ENCODE assay signal across 12 cellular contexts in the genomic region with DNA sequence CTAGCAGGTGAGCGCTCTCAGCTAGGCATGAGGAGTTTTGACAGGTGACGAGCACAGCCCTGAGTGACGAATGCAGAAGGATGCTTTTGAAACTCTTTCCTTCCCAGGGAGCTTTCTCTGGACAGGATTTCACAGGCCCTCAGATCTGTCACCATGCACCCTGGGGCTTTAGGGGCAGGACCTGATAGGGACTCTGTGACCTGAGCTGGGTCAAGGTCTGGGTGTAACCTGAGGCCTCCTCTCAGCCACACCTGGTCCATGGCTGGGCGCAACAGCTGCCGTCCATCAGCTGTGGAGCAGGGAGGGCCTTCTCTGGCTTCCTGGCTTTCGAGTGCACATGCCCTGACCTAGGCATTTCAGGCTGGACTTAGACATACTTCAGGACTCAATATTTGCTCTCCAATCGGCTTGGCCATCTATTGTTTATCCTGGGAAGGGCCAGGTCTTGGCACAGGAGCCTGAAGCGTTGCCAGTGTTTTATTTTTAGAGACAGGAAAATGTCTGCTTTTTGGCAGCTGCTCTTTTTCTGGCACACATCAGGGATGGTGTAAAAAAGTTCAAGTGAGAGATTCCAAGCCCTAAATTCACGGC. TPM values are rescaled to one million over a fixed set of nuclear protein-coding genes. Genes with fewer than 3 reads are reported as not detected.
DNase-seq lines count a peak whose midpoint lies in the region; ATAC-seq, FAIRE-seq and TF ChIP-seq lines count a peak whose summit lies in the region.
"Had no signal": no experiment of that assay in that cellular context is flagged by ENCODE, and none has a peak within 500 bp of the region (broad histone marks: within the 10 kb centered on the region; RNA-seq: fewer than 3 reads in every experiment).

No MANE protein-coding gene starts in this region.

- no peak for TF ChIP-seq CTCF in heart right ventricle (IDR thresholded peaks at IDR 0.05)

- H3K9ac ChIP-seq in GM23248: peak overlapping the region; percentile 95

- intact Hi-C loops in heart right ventricle (cut with DNase I): loop anchor here in 6 of 10 donors (5.0 to 10.0 kb wide), 9 partner anchors 62 to 438 kb away; partner anchors contain the start of genes LSM6 (in 2 of the 6) and ZNF827 (in 2 of the 6)
- intact Hi-C loops in sciatic nerve (cut with DNase I): loop anchor here (10.0 kb wide), 1 partner anchor 552 kb away; the partner anchor contains the start of gene OTUD4

- H3K27ac ChIP-seq in GM23248 (peak overlapping the region; percentile 100), heart right ventricle (peak overlapping the region; percentile 29 to 100 (median 96))

- H3K4me1 ChIP-seq in GM23248 (ENCODE audit: insufficient read depth): peaks cover 38% of the 10 kb centered on the region
- peaks cover 12 to 54% (median 38%) of the 10 kb centered on the region in 9 donors for H3K4me1 ChIP-seq in heart right ventricle

- DNase-seq in GM23248 (peak; percentile 42), heart right ventricle (peak; percentile 33 to 81), sciatic nerve (ENCODE audit: low spot score) (peak; percentile 67), GM12892 (ENCODE audit: insufficient read length) (no peak), OCI-M1 (lab: John Stamatoyannopoulos, UW) (no peak)
- DNase-seq: activated T-cell treated with anti-CD3 and anti-CD28 coated beads, Interleukin-2, amount 50 U/mL, for 4 hours; GF-D8; glutamatergic neuron had no signal

- no peak overlapping the region for H3K4me3 ChIP-seq in GM23248
- no peak overlapping the region for H3K4me3 ChIP-seq in heart right ventricle
- H3K4me3 ChIP-seq: tibial nerve had no signal

- H2AFZ ChIP-seq in GM23248: peak overlapping the region; percentile 27

- H3K9me2 ChIP-seq in GM23248 (ENCODE audit: insufficient read depth): no peaks in the 10 kb centered on the region

- H4K20me1 ChIP-seq in GM23248 (ENCODE audit: insufficient read depth): no peaks in the 10 kb centered on the region

- H3K36me3 ChIP-seq in GM23248 (ENCODE audit: low read depth) (no peaks in the 10 kb centered on the region), heart right ventricle (no peaks in the 10 kb centered on the region)
- H3K36me3 ChIP-seq: tibial nerve had no signal

- H3K27me3 ChIP-seq in GM23248 (replicated peaks; ENCODE audit: insufficient read depth) (no peaks in the 10 kb centered on the region), heart right ventricle (no peaks in the 10 kb centered on the region)
- H3K27me3 ChIP-seq: tibial nerve had no signal

- ATAC-seq in SK-N-SH treated with all-trans-retinoic acid at 6 μM for 48 hours (0 out of 3 replicates have a peak, but pooled peaks have one; percentile 1), heart right ventricle (peak; percentile 10 to 61 (median 36)), sciatic nerve (peak; percentile 53), GM19467 (IDR thresholded peaks at IDR 0.05; ENCODE audit: unreplicated experiment) (no peak), GM19035 (IDR thresholded peaks at IDR 0.05; ENCODE audit: unreplicated experiment) (no peak)
- ATAC-seq: activated T-cell treated with anti-CD3 and anti-CD28 coated beads, Interleukin-2, amount 50 U/mL, for 4 hours had no signal

- H3F3A ChIP-seq in GM23248 (ENCODE audit: insufficient read depth): peaks cover 36% of the 10 kb centered on the region

- H3K4me2 ChIP-seq in GM23248 (ENCODE audit: unreplicated experiment): no peak overlapping the region

- FAIRE-seq in GM12892 (lab: Jason Lieb, UNC): no peak

- WGBS in GM23248 (ENCODE audit: low coverage in 1 of 2, low lambda C conversion rate in 2 of 2, missing lambda C conversion rate in 2 of 2), 2 experiments: 71 to 76% methylated on average over 9 of the region's 9 CpGs
- WGBS in heart right ventricle, 2 donors: 33 to 34% methylated on average over 9 of the region's 9 CpGs

- no peaks in the 10 kb centered on the region for H3K79me2 ChIP-seq in GM23248 (ENCODE audit: insufficient read depth)

- in situ Hi-C loops in GM23248 (cut with MboI): no loop called here

- no peak for TF ChIP-seq POLR2A in GM12892 (IDR thresholded peaks at IDR 0.05; ENCODE audit: low read depth, low read length)

- no peaks in the 10 kb centered on the region for H3K9me3 ChIP-seq in GM23248 (ENCODE audit: low read depth)
- H3K9me3 ChIP-seq in heart right ventricle: no peaks in the 10 kb centered on the region
- H3K9me3 ChIP-seq: tibial nerve had no signal

TF ChIP-seq in SK-N-SH treated with all-trans-retinoic acid at 6 μM for 48 hours, 23 proteins besides CTCF, POLR2A, EP300 and RAD21:
- TF ChIP-seq GLIS3 (CRISPR knock-in tag; IDR thresholded peaks at IDR 0.05) (no peak), PATZ1 (CRISPR knock-in tag; IDR thresholded peaks at IDR 0.05; ENCODE audit: borderline replicate concordance) (no peak), ISL1 (CRISPR knock-in tag; IDR thresholded peaks at IDR 0.05) (0 out of 2 replicates have a peak, but pooled peaks have one; percentile 13), ZNF565 (CRISPR knock-in tag; conservative IDR thresholded peaks at IDR 0.05; ENCODE audit: low read depth) (no peak)
- TF ChIP-seq, protein P1, sequence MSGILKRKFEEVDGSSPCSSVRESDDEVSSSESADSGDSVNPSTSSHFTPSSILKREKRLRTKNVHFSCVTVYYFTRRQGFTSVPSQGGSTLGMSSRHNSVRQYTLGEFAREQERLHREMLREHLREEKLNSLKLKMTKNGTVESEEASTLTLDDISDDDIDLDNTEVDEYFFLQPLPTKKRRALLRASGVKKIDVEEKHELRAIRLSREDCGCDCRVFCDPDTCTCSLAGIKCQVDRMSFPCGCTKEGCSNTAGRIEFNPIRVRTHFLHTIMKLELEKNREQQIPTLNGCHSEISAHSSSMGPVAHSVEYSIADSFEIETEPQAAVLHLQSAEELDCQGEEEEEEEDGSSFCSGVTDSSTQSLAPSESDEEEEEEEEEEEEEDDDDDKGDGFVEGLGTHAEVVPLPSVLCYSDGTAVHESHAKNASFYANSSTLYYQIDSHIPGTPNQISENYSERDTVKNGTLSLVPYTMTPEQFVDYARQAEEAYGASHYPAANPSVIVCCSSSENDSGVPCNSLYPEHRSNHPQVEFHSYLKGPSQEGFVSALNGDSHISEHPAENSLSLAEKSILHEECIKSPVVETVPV (CRISPR knock-in tag; IDR thresholded peaks at IDR 0.05): no peak
- TF ChIP-seq, protein P2, sequence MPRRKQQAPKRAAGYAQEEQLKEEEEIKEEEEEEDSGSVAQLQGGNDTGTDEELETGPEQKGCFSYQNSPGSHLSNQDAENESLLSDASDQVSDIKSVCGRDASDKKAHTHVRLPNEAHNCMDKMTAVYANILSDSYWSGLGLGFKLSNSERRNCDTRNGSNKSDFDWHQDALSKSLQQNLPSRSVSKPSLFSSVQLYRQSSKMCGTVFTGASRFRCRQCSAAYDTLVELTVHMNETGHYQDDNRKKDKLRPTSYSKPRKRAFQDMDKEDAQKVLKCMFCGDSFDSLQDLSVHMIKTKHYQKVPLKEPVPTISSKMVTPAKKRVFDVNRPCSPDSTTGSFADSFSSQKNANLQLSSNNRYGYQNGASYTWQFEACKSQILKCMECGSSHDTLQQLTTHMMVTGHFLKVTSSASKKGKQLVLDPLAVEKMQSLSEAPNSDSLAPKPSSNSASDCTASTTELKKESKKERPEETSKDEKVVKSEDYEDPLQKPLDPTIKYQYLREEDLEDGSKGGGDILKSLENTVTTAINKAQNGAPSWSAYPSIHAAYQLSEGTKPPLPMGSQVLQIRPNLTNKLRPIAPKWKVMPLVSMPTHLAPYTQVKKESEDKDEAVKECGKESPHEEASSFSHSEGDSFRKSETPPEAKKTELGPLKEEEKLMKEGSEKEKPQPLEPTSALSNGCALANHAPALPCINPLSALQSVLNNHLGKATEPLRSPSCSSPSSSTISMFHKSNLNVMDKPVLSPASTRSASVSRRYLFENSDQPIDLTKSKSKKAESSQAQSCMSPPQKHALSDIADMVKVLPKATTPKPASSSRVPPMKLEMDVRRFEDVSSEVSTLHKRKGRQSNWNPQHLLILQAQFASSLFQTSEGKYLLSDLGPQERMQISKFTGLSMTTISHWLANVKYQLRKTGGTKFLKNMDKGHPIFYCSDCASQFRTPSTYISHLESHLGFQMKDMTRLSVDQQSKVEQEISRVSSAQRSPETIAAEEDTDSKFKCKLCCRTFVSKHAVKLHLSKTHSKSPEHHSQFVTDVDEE (CRISPR knock-in tag; IDR thresholded peaks at IDR 0.05): no peak

RNA-seq across cellular contexts. Expression of gene C4orf51, which starts 56.4 kb away (rescaled TPM):
- total RNA-seq in GM23248 (2014; rRNA removed; shearing (Covaris generic)): not detected in 2 replicates
- not detected in 2 replicates for polyA plus RNA-seq in GM23248 (2016; fragmentation: Nextera tagmentation; extraction: Ambion mirVana)
- total RNA-seq in heart right ventricle: not detected
- polyA plus RNA-seq in heart right ventricle: not detected
- total RNA-seq in sciatic nerve: not detected
- polyA plus RNA-seq in GM12892 (2012; ENCODE audit: missing spikeins): not detected
- total RNA-seq: activated T-cell treated with anti-CD3 and anti-CD28 coated beads, Interleukin-2, amount 50 U/mL, for 4 hours; tibial nerve had no signal

Comparison
In these comparisons a context has a peak if more than half of its experiments do, and no peak if none do; other contexts are left out.
1. DNase-seq: peak in GM23248 (single experiment), heart right ventricle (2 of 2) and sciatic nerve (single experiment); none in GM12892 (single experiment) and OCI-M1 (single experiment).
2. ATAC-seq: peak in SK-N-SH treated with all-trans-retinoic acid at 6 μM for 48 hours (single experiment), heart right ventricle (8 of 8) and sciatic nerve (single experiment); none in GM19467 (single experiment) and GM19035 (single experiment).